In genomic region chr21:41601573-41602371, GRCh38 we compare ENCODE assay signal across 10 cellular contexts.
DNase-seq lines count a peak whose midpoint lies in the region; ATAC-seq and FAIRE-seq lines count a peak whose summit lies in the region.
"Had no signal": no experiment of that assay in that cellular context is flagged by ENCODE, and none has a peak within 500 bp of the region (broad histone marks: within the 10 kb centered on the region; RNA-seq: fewer than 3 reads in every experiment).

No MANE protein-coding gene starts in this region.

- DNase-seq in Daoy (ENCODE audit: low read depth) (peak; percentile 74), RCC 7860 (ENCODE audit: low spot score) (peak; percentile 81), fibroblast of gingiva (ENCODE audit: low read depth) (peak; percentile 26), pons (ENCODE audit: low spot score) (peak; percentile 13), NCI-H2227 (lab: John Stamatoyannopoulos, UW; ENCODE audit: unreplicated experiment) (no peak)
- no peak for DNase-seq in activated T-cell treated with anti-CD3 and anti-CD28 coated beads, Interleukin-2, amount 50 U/mL, for 48 hours
- DNase-seq: NCI-H1694 treated with DMSO at 0.1 percent for 48 hours had no signal

- ATAC-seq in HG02588 (IDR thresholded peaks at IDR 0.05; ENCODE audit: unreplicated experiment), result no peak
- ATAC-seq in HG02885 (IDR thresholded peaks at IDR 0.05; ENCODE audit: poor library complexity, unreplicated experiment), result no peak

- FAIRE-seq in RCC 7860 (lab: Jason Lieb, UNC), result peak; percentile 85
- FAIRE-seq: HTR-8/SVneo had no signal

Comparison
In these comparisons a context has a peak if more than half of its experiments do, and no peak if none do; other contexts are left out.
1. DNase-seq: peak in Daoy (single experiment), RCC 7860 (single experiment), fibroblast of gingiva (single experiment) and pons (single experiment); none in NCI-H2227 (single experiment) and activated T-cell treated with anti-CD3 and anti-CD28 coated beads, Interleukin-2, amount 50 U/mL, for 48 hours (0 of 2).